17 cellular contexts compared by ENCODE assay signal in genomic region chr1:109080441-109081082, GRCh38. TPM values are rescaled to one million over a fixed set of nuclear protein-coding genes. Genes with fewer than 3 reads are reported as not detected.
A peak's percentile ranks its signal among the peaks of the same experiment; 100 is the strongest.
DNase-seq lines count a peak whose midpoint lies in the region; ATAC-seq and TF ChIP-seq lines count a peak whose summit lies in the region.
"Had no signal": no experiment of that assay in that cellular context is flagged by ENCODE, and none has a peak within 500 bp of the region (broad histone marks: within the 10 kb centered on the region; RNA-seq: fewer than 3 reads in every experiment).

No MANE protein-coding gene starts in this region.

- peak; percentile 34 for DNase-seq in right atrium auricular region (ENCODE audit: low spot score)
- no peak for DNase-seq in Right ventricle myocardium inferior (ENCODE audit: missing footprints)
- no peak for DNase-seq in esophagus muscularis mucosa (ENCODE audit: extremely low spot score)
- DNase-seq in psoas muscle, result no peak
- DNase-seq in vagina (ENCODE audit: extremely low spot score in 2 of 2), result no peak
- no peak for DNase-seq in HuH-7 (ENCODE audit: low spot score)
- DNase-seq: ACHN; activated gamma-delta T cell; CD4-positive, alpha-beta memory T cell; DND-41; naive thymus-derived CD4-positive, alpha-beta T cell; NCI-H1105; NCI-H2171; tibial artery had no signal

- H3K27me3 ChIP-seq in right atrium auricular region (no peaks in the 10 kb centered on the region), esophagus muscularis mucosa (no peaks in the 10 kb centered on the region), psoas muscle (ENCODE audit: insufficient read depth in 3 of 3, low read length in 2 of 3) (no peaks in the 10 kb centered on the region), vagina (no peaks in the 10 kb centered on the region)
- H3K27me3 ChIP-seq: tibial artery had no signal

- H3K36me3 ChIP-seq in right atrium auricular region, result no peaks in the 10 kb centered on the region
- H3K36me3 ChIP-seq in esophagus muscularis mucosa, result no peaks in the 10 kb centered on the region
- H3K36me3 ChIP-seq in psoas muscle (ENCODE audit: insufficient read depth in 1 of 2, low read depth in 1 of 2), result no peaks in the 10 kb centered on the region
- no peaks in the 10 kb centered on the region for H3K36me3 ChIP-seq in vagina
- H3K36me3 ChIP-seq: tibial artery had no signal

- TF ChIP-seq EP300 in esophagus muscularis mucosa (IDR thresholded peaks at IDR 0.05), result no peak

- 89% methylated on average over 5 of the region's 5 CpGs for WGBS in esophagus muscularis mucosa
- WGBS in psoas muscle, 3 donors, result 69 to 71% (median 70%) methylated on average over 5 of the region's 5 CpGs

- TF ChIP-seq CTCF in right atrium auricular region (IDR thresholded peaks at IDR 0.05) (no peak), esophagus muscularis mucosa (IDR thresholded peaks at IDR 0.05) (no peak), psoas muscle (IDR thresholded peaks at IDR 0.05) (no peak), vagina (IDR thresholded peaks at IDR 0.05) (no peak)

- no peak overlapping the region for H3K4me3 ChIP-seq in right atrium auricular region
- H3K4me3 ChIP-seq in esophagus muscularis mucosa, result no peak overlapping the region
- no peak overlapping the region for H3K4me3 ChIP-seq in psoas muscle
- H3K4me3 ChIP-seq in vagina, result no peak overlapping the region
- H3K4me3 ChIP-seq: tibial artery had no signal

- TF ChIP-seq POLR2A in esophagus muscularis mucosa (IDR thresholded peaks at IDR 0.05; ENCODE audit: low read depth) (no peak), vagina (IDR thresholded peaks at IDR 0.05) (no peak)

- H3K4me1 ChIP-seq in right atrium auricular region (peaks cover 0 to 7% of the 10 kb centered on the region in 2 donors), esophagus muscularis mucosa (peaks cover 7 to 14% (median 11%) of the 10 kb centered on the region in 4 donors), psoas muscle (no peaks in the 10 kb centered on the region), vagina (peaks cover 7% of the 10 kb centered on the region)

- ATAC-seq in Right ventricle myocardium inferior, result no peak
- no peak for ATAC-seq in psoas muscle
- ATAC-seq in HG02588 (IDR thresholded peaks at IDR 0.05; ENCODE audit: unreplicated experiment), result no peak
- ATAC-seq in HG03457 (IDR thresholded peaks at IDR 0.05; ENCODE audit: unreplicated experiment), result no peak
- ATAC-seq: activated CD4-positive, CD25-positive, alpha-beta regulatory T cell treated with anti-CD3 and anti-CD28 coated beads, Interleukin-2, amount 50 U/mL, for 24 hours; naive thymus-derived CD4-positive, alpha-beta T cell had no signal

- H3K27ac ChIP-seq in right atrium auricular region (peak overlapping the region; percentile 64 to 75), esophagus muscularis mucosa (replicated peaks in 1 of 4) (peak overlapping the region; percentile 46 to 72 (median 69)), psoas muscle (peak overlapping the region; percentile 53), vagina (peak overlapping the region; percentile 77)

- H3K9me3 ChIP-seq in right atrium auricular region (no peaks in the 10 kb centered on the region), esophagus muscularis mucosa (no peaks in the 10 kb centered on the region), psoas muscle (no peaks in the 10 kb centered on the region), vagina (no peaks in the 10 kb centered on the region)
- H3K9me3 ChIP-seq: tibial artery had no signal

- intact Hi-C loops in Right ventricle myocardium inferior (cut with DNase I) (no loop called here), esophagus muscularis mucosa (cut with DNase I) (no loop called here), psoas muscle (cut with DNase I) (no loop called here), vagina (cut with DNase I) (no loop called here)

RNA-seq across cellular contexts. Expression of gene TAF13, which starts 4.8 kb away (rescaled TPM):
- 10 to 100 TPM; 32.2 to 35.9 TPM for total RNA-seq in right atrium auricular region
- 61.8 TPM for total RNA-seq in Right ventricle myocardium inferior
- 10 to 100 TPM; 41.6 to 71.0 (median 51.8) TPM for total RNA-seq in esophagus muscularis mucosa
- 10 to 100 TPM; 61.5 to 89.9 (median 72.9) TPM for total RNA-seq in psoas muscle
- polyA plus RNA-seq in psoas muscle, result 100 to 1,000 TPM in 2 of 3 donors, 10 to 100 TPM in 1; 74.3 to 228 (median 120) TPM
- 28.7 TPM for total RNA-seq in vagina

RNA-seq across cellular contexts. Expression of gene TMEM167B, which starts 10.0 kb away (rescaled TPM):
- total RNA-seq in right atrium auricular region (10 to 100 TPM; 18.9 to 23.9 TPM), Right ventricle myocardium inferior (31.5 TPM), esophagus muscularis mucosa (10 to 100 TPM; 24.9 to 35.3 (median 27.5) TPM), psoas muscle (10 to 100 TPM; 27.2 to 56.0 (median 34.0) TPM), vagina (17.2 TPM)
- polyA plus RNA-seq in psoas muscle, result 10 to 100 TPM; 19.8 to 39.1 (median 20.2) TPM

RNA-seq across cellular contexts. Expression of gene ELAPOR1, which starts 33.4 kb away (rescaled TPM):
- under 1 TPM; 0.11 to 0.12 TPM for total RNA-seq in right atrium auricular region
- 0.22 TPM for total RNA-seq in Right ventricle myocardium inferior
- total RNA-seq in esophagus muscularis mucosa, result under 1 TPM in 3 of 4 donors, not detected in 1; 0.34 to 0.83 (median 0.52) TPM
- total RNA-seq in psoas muscle, result under 1 TPM; 0.11 to 0.46 (median 0.32) TPM
- under 1 TPM in 2 of 3 donors, not detected in 1; 0.03 to 0.05 TPM for polyA plus RNA-seq in psoas muscle
- 0.25 TPM for total RNA-seq in vagina

RNA-seq across cellular contexts. Expression of gene WDR47, which starts 38.7 kb away (rescaled TPM):
- total RNA-seq in right atrium auricular region, result 10 to 100 TPM; 14.0 to 22.4 TPM
- 14.6 TPM for total RNA-seq in Right ventricle myocardium inferior
- total RNA-seq in esophagus muscularis mucosa, result 10 to 100 TPM; 16.1 to 27.3 (median 18.1) TPM
- 10 to 100 TPM; 13.9 to 16.3 (median 14.9) TPM for total RNA-seq in psoas muscle
- 10 to 100 TPM in 1 of 3 donors, 1 to 10 TPM in 2; 5.7 to 19.6 (median 7.4) TPM for polyA plus RNA-seq in psoas muscle
- total RNA-seq in vagina, result 14.7 TPM
